In the genomic region with DNA sequence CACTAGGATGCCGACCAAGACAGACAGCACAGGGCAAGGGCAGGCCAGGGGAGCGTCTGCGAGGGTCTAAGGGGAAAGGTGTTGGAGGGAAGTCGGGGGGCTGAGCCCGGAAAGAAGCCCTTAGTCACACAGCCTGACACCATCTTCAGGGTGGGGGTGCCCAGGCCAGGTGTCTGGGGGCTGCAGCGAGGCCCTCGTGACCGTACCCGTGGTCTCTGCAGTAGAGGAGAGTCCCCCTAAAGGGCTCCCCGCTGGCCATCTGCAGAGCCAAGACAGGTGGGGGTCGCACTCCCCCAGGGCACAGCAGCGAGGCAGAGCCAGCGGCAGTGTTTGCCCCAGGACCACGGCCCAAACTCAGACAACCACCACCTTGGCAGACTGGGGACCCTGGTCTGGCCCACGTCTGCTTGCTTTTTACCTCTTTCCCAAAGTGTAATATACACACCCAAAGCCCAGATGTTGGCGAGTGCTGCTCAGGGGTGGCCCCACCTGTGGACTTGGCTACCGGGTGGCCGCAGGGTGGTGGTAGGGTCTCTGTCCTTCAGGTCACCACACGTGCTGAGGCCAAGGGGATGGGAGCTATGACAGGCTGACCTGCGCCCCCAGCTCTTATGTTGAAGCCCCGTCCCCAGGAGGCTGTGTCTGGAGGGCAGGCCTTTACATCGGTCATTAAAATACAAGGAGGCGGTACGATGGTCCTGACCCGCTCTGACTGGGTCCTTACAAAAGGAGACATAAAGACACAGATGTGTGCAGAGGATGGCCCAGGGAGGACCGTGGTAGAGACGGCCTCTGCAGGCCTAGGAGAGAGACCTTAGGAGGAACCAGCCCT, we compare ENCODE assay signal across 16 cellular contexts.
"Had no signal": no experiment of that assay in that cellular context is flagged by ENCODE, and none has a peak within 500 bp of the region (broad histone marks: within the 10 kb centered on the region; RNA-seq: fewer than 3 reads in every experiment).

No MANE protein-coding gene starts in this region.

- H3K4me1 ChIP-seq: parathyroid adenoma had no signal

- H3K4me3 Mint-ChIP-seq: activated naive CD4-positive, alpha-beta T cell treated with anti-CD3 and anti-CD28 coated beads, Interleukin-2, amount 10 ng/mL, durations not matched to agents 7 days and 5 days; brain; endodermal cell; nephron had no signal

- H3K4me1 Mint-ChIP-seq: activated naive CD4-positive, alpha-beta T cell treated with anti-CD3 and anti-CD28 coated beads, Interleukin-2, amount 10 ng/mL, durations not matched to agents 7 days and 5 days; brain; endodermal cell; nephron had no signal

- H3K9me3 Mint-ChIP-seq: activated naive CD4-positive, alpha-beta T cell treated with anti-CD3 and anti-CD28 coated beads, Interleukin-2, amount 10 ng/mL, durations not matched to agents 7 days and 5 days; nephron had no signal

- H3K36me3 Mint-ChIP-seq: activated naive CD4-positive, alpha-beta T cell treated with anti-CD3 and anti-CD28 coated beads, Interleukin-2, amount 10 ng/mL, durations not matched to agents 7 days and 5 days; brain had no signal

- H3K4me3 ChIP-seq: thoracic aorta had no signal

- ATAC-seq: esophagus mucosa had no signal

- H3K27ac ChIP-seq: parathyroid adenoma, thoracic aorta had no signal

- H3K27ac Mint-ChIP-seq: activated naive CD4-positive, alpha-beta T cell treated with anti-CD3 and anti-CD28 coated beads, Interleukin-2, amount 10 ng/mL, durations not matched to agents 7 days and 5 days; endodermal cell; nephron had no signal

- FAIRE-seq: small intestine, urothelium cell line had no signal

- H2AFZ ChIP-seq: parathyroid adenoma had no signal

- DNase-seq: activated CD4-positive, CD25-positive, alpha-beta regulatory T cell; activated naive CD4-positive, alpha-beta T cell treated with anti-CD3 and anti-CD28 coated beads, Interleukin-2, amount 10 ng/mL, durations not matched to agents 7 days and 5 days; cerebellar nuclear complex; endodermal cell; mesenchymal stem cell; retina; SIG-M5; small intestine; stimulated activated naive CD4-positive, alpha-beta T cell treated with Interleukin-2 at 50 U/mL for 16 hours; T-helper 2 cell had no signal

- H3K36me3 ChIP-seq: thoracic aorta had no signal

- H3K9ac ChIP-seq: parathyroid adenoma had no signal

- H3K9me3 ChIP-seq: thoracic aorta had no signal

- H3K79me2 ChIP-seq: parathyroid adenoma had no signal
